14 cellular contexts compared by ENCODE assay signal in genomic region chr15:96187916-96188315, GRCh38.
A peak's percentile ranks its signal among the peaks of the same experiment; 100 is the strongest.
DNase-seq lines count a peak whose midpoint lies in the region; ATAC-seq and TF ChIP-seq lines count a peak whose summit lies in the region.
"Had no signal": no experiment of that assay in that cellular context is flagged by ENCODE, and none has a peak within 500 bp of the region (broad histone marks: within the 10 kb centered on the region; RNA-seq: fewer than 3 reads in every experiment).

No MANE protein-coding gene starts in this region.

- in situ Hi-C loops in mammary epithelial cell (cut with MboI; ENCODE audit: low sequenced_read_pairs in 2 of 2): no loop called here

- H3K4me1 Mint-ChIP-seq in GM23338 (peaks cover 16% of the 10 kb centered on the region), mesothelial cell of epicardium (peaks cover 50% of the 10 kb centered on the region)
- H3K4me1 Mint-ChIP-seq in activated CD4-positive, alpha-beta T cell treated with anti-CD3 and anti-CD28 coated beads, Interleukin-2, amount 10 ng/mL, durations not matched to agents 24 days and 14 days: no peaks in the 10 kb centered on the region
- H3K4me1 Mint-ChIP-seq: B cell had no signal

- H3K27me3 ChIP-seq in GM23338 (ENCODE audit: insufficient read depth) (no peaks in the 10 kb centered on the region), uterus (no peaks in the 10 kb centered on the region), mammary epithelial cell (ENCODE audit: insufficient read depth, low read length) (no peaks in the 10 kb centered on the region)

- TF ChIP-seq CTCF in GM23338 (conservative IDR thresholded peaks at IDR 0.05; ENCODE audit: low read depth in 2 of 2) (no peak), fibroblast of villous mesenchyme (IDR thresholded peaks at IDR 0.05; ENCODE audit: insufficient read depth, low read depth, low read length) (no peak), mesothelial cell of epicardium (IDR thresholded peaks at IDR 0.05; ENCODE audit: unreplicated experiment) (no peak), uterus (IDR thresholded peaks at IDR 0.05) (no peak), mammary epithelial cell (conservative IDR thresholded peaks at IDR 0.05 in 1 of 2, IDR thresholded peaks at IDR 0.05 in 1 of 2; ENCODE audit: extremely low read depth in 1 of 2, insufficient read depth in 1 of 2, low read depth in 1 of 2, low read length in 2 of 2) (no peak)

- no peak overlapping the region for H3K4me3 ChIP-seq in GM23338
- no peak overlapping the region for H3K4me3 ChIP-seq in fibroblast of villous mesenchyme (ENCODE audit: low read depth, low read length)
- H3K4me3 ChIP-seq in uterus: no peak overlapping the region
- no peak overlapping the region for H3K4me3 ChIP-seq in mammary epithelial cell (replicated peaks in 1 of 3; ENCODE audit: insufficient read depth in 1 of 3, low read depth in 2 of 3, low read length in 3 of 3)

- H3K36me3 ChIP-seq in GM23338 (ENCODE audit: insufficient read depth): no peaks in the 10 kb centered on the region
- H3K36me3 ChIP-seq in uterus: no peaks in the 10 kb centered on the region
- no peaks in the 10 kb centered on the region for H3K36me3 ChIP-seq in mammary epithelial cell (ENCODE audit: insufficient read depth, low read length)

- H3K4me1 ChIP-seq in GM23338 (ENCODE audit: insufficient read depth): peaks cover 14% of the 10 kb centered on the region
- H3K4me1 ChIP-seq in uterus: no peaks in the 10 kb centered on the region
- H3K4me1 ChIP-seq in mammary epithelial cell (ENCODE audit: insufficient read depth, low read length): no peaks in the 10 kb centered on the region

- H3K27ac ChIP-seq in GM23338 (ENCODE audit: low read depth) (no peak overlapping the region), uterus (peak overlapping the region; percentile 66 to 72), mammary epithelial cell (ENCODE audit: insufficient read depth, low read depth, low read length) (no peak overlapping the region)

- H3K9me2 ChIP-seq in GM23338 (ENCODE audit: insufficient read depth): no peaks in the 10 kb centered on the region

- H3K4me3 Mint-ChIP-seq in GM23338: no peak overlapping the region
- H3K4me3 Mint-ChIP-seq in mesothelial cell of epicardium: no peak overlapping the region
- H3K4me3 Mint-ChIP-seq in activated CD4-positive, alpha-beta T cell treated with anti-CD3 and anti-CD28 coated beads, Interleukin-2, amount 10 ng/mL, durations not matched to agents 24 days and 14 days: no peak overlapping the region
- H3K4me3 Mint-ChIP-seq: B cell; CD4-positive, alpha-beta T cell had no signal

- WGBS in mammary epithelial cell (ENCODE audit: low coverage, missing lambda C conversion rate): 94% methylated on average over 6 of the region's 6 CpGs

- H3F3A ChIP-seq in GM23338 (replicated peaks; ENCODE audit: low read depth): no peaks in the 10 kb centered on the region

- CTCF ChIA-PET in mammary epithelial cell (lab: Charles Lee; ENCODE audit: low non-redundant PET): no interaction called here

- no TSS peak for BruUV-seq in mammary epithelial cell (replicated peaks; lab: Mats Ljungman, UMichigan)

- peaks cover 2% of the 10 kb centered on the region for H3K27me3 Mint-ChIP-seq in GM23338 (ENCODE audit: insufficient read depth, low read depth, poor library complexity)
- H3K27me3 Mint-ChIP-seq in mesothelial cell of epicardium (ENCODE audit: low read depth): no peaks in the 10 kb centered on the region
- H3K27me3 Mint-ChIP-seq in activated CD4-positive, alpha-beta T cell treated with anti-CD3 and anti-CD28 coated beads, Interleukin-2, amount 10 ng/mL, durations not matched to agents 24 days and 14 days: no peaks in the 10 kb centered on the region
- H3K27me3 Mint-ChIP-seq: B cell; CD4-positive, alpha-beta T cell had no signal

- H3K27ac Mint-ChIP-seq in GM23338 (no peak overlapping the region), mesothelial cell of epicardium (peak overlapping the region; percentile 83)
- H3K27ac Mint-ChIP-seq in activated CD4-positive, alpha-beta T cell treated with anti-CD3 and anti-CD28 coated beads, Interleukin-2, amount 10 ng/mL, durations not matched to agents 24 days and 14 days: no peak overlapping the region
- H3K27ac Mint-ChIP-seq: B cell; CD4-positive, alpha-beta T cell had no signal

- ATAC-seq in GM23338 (no peak), HG03196 (IDR thresholded peaks at IDR 0.05; ENCODE audit: unreplicated experiment) (no peak)

- DNase-seq in GM23338 (ENCODE audit: low spot score): no peak
- peak; percentile 65 for DNase-seq in fibroblast of villous mesenchyme (ENCODE audit: low read depth)
- DNase-seq in mesothelial cell of epicardium (ENCODE audit: low spot score in 2 of 2, unreplicated experiment in 2 of 2): no peak
- DNase-seq in uterus: peak in 1 of 2 donors; percentile 50
- no peak for DNase-seq in activated CD4-positive, alpha-beta T cell treated with anti-CD3 and anti-CD28 coated beads, Interleukin-2, amount 10 ng/mL, durations not matched to agents 24 days and 14 days
- no peak for DNase-seq in mammary epithelial cell
- DNase-seq: ACHN; C1 segment of cervical spinal cord; Calu3; CD4-positive, alpha-beta T cell; DMS 273 treated with DMSO at 0.1 percent for 48 hours; H7 had no signal

- no peaks in the 10 kb centered on the region for H3K9me3 ChIP-seq in uterus
- H3K9me3 ChIP-seq in mammary epithelial cell (replicated peaks; ENCODE audit: insufficient read depth, low read length): no peaks in the 10 kb centered on the region

- intact Hi-C loops in uterus (cut with DNase I; ENCODE audit: low total_unique reads) (loop anchor here (10.0 kb wide), 1 partner anchor 137 kb away; no protein-coding TSS in a partner anchor), mammary epithelial cell (cut with micrococcal nuclease) (no loop called here)
- intact Hi-C loops in activated CD4-positive, alpha-beta T cell treated with anti-CD3 and anti-CD28 coated beads, Interleukin-2, amount 10 ng/mL, durations not matched to agents 24 days and 14 days (cut with micrococcal nuclease): no loop called here

- TF ChIP-seq POLR2A in uterus (IDR thresholded peaks at IDR 0.05): no peak

- H2AFZ ChIP-seq in GM23338 (peak overlapping the region; percentile 72; the same call in 1 of the 2 replicates), mammary epithelial cell (ENCODE audit: low read depth, low read length) (no peak overlapping the region)

- no peaks in the 10 kb centered on the region for H3K36me3 Mint-ChIP-seq in GM23338 (ENCODE audit: low read depth)
- H3K36me3 Mint-ChIP-seq in mesothelial cell of epicardium: peaks cover 6% of the 10 kb centered on the region
- H3K36me3 Mint-ChIP-seq in activated CD4-positive, alpha-beta T cell treated with anti-CD3 and anti-CD28 coated beads, Interleukin-2, amount 10 ng/mL, durations not matched to agents 24 days and 14 days (ENCODE audit: low read depth): no peaks in the 10 kb centered on the region

- H3K9me3 Mint-ChIP-seq in GM23338 (no peaks in the 10 kb centered on the region), mesothelial cell of epicardium (peaks cover 8% of the 10 kb centered on the region)
- H3K9me3 Mint-ChIP-seq in activated CD4-positive, alpha-beta T cell treated with anti-CD3 and anti-CD28 coated beads, Interleukin-2, amount 10 ng/mL, durations not matched to agents 24 days and 14 days: no peaks in the 10 kb centered on the region
- H3K9me3 Mint-ChIP-seq: CD4-positive, alpha-beta T cell had no signal

- H3K4me2 ChIP-seq in GM23338: no peak overlapping the region
- H3K4me2 ChIP-seq in mammary epithelial cell (ENCODE audit: insufficient read depth, low read depth, low read length): no peak overlapping the region

- H4K20me1 ChIP-seq in GM23338 (replicated peaks; ENCODE audit: insufficient read depth) (no peaks in the 10 kb centered on the region), mammary epithelial cell (ENCODE audit: insufficient read depth, low read length) (no peaks in the 10 kb centered on the region)

- H3K9ac ChIP-seq in mammary epithelial cell (ENCODE audit: insufficient read depth, low read length): no peak overlapping the region

- no peaks in the 10 kb centered on the region for H3K79me2 ChIP-seq in GM23338 (replicated peaks; ENCODE audit: insufficient read depth)
- no peaks in the 10 kb centered on the region for H3K79me2 ChIP-seq in mammary epithelial cell (ENCODE audit: insufficient read depth, low read length)

- dilution Hi-C loops in mammary epithelial cell (cut with HindIII; ENCODE audit: low sequenced_read_pairs): no loop called here

TF ChIP-seq in GM23338, 12 proteins besides CTCF, POLR2A, EP300 and RAD21:
- TF ChIP-seq POLR2AphosphoS5 (IDR thresholded peaks at IDR 0.05; ENCODE audit: low read depth): no peak
- TF ChIP-seq NANOG (IDR thresholded peaks at IDR 0.05; ENCODE audit: borderline replicate concordance): no peak
- TF ChIP-seq, protein P1, sequence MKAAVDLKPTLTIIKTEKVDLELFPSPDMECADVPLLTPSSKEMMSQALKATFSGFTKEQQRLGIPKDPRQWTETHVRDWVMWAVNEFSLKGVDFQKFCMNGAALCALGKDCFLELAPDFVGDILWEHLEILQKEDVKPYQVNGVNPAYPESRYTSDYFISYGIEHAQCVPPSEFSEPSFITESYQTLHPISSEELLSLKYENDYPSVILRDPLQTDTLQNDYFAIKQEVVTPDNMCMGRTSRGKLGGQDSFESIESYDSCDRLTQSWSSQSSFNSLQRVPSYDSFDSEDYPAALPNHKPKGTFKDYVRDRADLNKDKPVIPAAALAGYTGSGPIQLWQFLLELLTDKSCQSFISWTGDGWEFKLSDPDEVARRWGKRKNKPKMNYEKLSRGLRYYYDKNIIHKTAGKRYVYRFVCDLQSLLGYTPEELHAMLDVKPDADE (IDR thresholded peaks at IDR 0.05): no peak
- TF ChIP-seq CREB1 (CRISPR knock-in tag; IDR thresholded peaks at IDR 0.05; ENCODE audit: low read depth): no peak
- no peak for TF ChIP-seq ZNF114 (CRISPR knock-in tag; IDR thresholded peaks at IDR 0.05)

Comparison
In these comparisons a context has a peak if more than half of its experiments do, and no peak if none do; other contexts are left out.
1. H3K27ac ChIP-seq: peak in uterus (2 of 2); none in GM23338 (single experiment) and mammary epithelial cell (single experiment).